17 cellular contexts compared by ENCODE assay signal in the genomic region with DNA sequence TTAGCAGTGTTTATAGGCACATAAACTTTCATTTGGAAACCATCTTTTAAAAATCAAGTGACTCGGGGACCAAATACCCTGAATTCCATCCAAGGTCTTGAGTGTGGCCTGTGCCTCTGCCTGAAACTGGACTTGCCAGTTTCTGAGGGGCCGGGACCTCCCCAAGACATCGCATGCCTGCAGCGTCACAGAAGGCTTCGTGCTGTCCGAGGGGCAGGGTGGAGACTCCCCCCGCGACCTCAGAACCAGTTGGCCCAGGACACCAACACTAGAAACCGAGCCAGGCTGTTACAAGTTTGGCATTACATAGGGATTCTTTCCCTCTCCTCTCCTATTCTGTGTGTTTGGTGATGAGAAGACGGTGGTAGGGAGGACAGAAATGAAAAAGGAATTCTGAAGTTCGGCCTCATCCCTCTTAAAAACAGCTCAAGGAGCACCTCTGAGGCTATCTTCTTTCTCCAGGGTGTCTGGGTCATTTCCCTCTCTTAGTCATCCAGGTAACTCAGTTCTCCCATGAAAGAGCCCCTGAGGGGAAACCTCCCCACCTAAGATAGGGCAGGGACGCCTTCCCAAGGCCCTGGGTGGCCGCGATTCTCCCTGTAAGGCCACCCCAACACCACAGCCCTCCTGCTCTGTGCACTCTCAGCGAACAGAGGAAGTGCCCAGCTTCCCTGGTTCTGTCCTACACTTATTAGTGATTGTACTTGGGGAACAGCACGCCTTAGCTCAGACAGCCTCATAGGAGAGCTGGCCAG.
DNase-seq lines count a peak whose midpoint lies in the region; ATAC-seq and TF ChIP-seq lines count a peak whose summit lies in the region.
"Had no signal": no experiment of that assay in that cellular context is flagged by ENCODE, and none has a peak within 500 bp of the region (broad histone marks: within the 10 kb centered on the region; RNA-seq: fewer than 3 reads in every experiment).

No MANE protein-coding gene starts in this region.

- no peak for DNase-seq in T-helper 1 cell
- DNase-seq in T-cell, result peak in 1 of 34 experiments; percentile 2
- peak; percentile 49 for DNase-seq in coronary artery (ENCODE audit: low spot score)
- DNase-seq in nephron progenitor cell, result no peak
- DNase-seq in uterus, result no peak
- no peak for DNase-seq in cortex of kidney (lab: John Stamatoyannopoulos, UW)
- DNase-seq: activated CD4-positive, CD25-positive, alpha-beta regulatory T cell; activated gamma-delta T cell treated with Interleukin-2 at 50 U/mL for 16 hours; erythroblast; left cardiac atrium; NCI-H1436; PC-9; psoas muscle; tibial artery had no signal

- peaks cover 54% of the 10 kb centered on the region for H3K4me1 Mint-ChIP-seq in T-helper 1 cell treated with Interleukin-12 subunit alpha and Interleukin-12 subunit beta and Interleukin-4 antibody, amounts not matched to agents 30 μg/mL and 1 μg/mL, for 36 hours (ENCODE audit: low read depth)
- H3K4me1 Mint-ChIP-seq in T-cell, result peaks cover 56 to 63% (median 58%) of the 10 kb centered on the region in 3 donors
- peaks cover 26% of the 10 kb centered on the region for H3K4me1 Mint-ChIP-seq in nephron progenitor cell
- H3K4me1 Mint-ChIP-seq in stimulated activated memory B cell treated with anti-CD40 and anti-IgM and Interleukin-4, amounts not matched to agents 10 μg/mL and 1 μg/mL and 100 μg/mL, for 72 hours, result no peaks in the 10 kb centered on the region

- H3K27ac ChIP-seq in coronary artery, result no peak overlapping the region
- peak overlapping the region in 1 of 2 donors; percentile 29 for H3K27ac ChIP-seq in uterus
- H3K27ac ChIP-seq: HL-60, PC-9, psoas muscle, tibial artery had no signal

- H3K9me3 Mint-ChIP-seq in T-helper 1 cell treated with Interleukin-12 subunit alpha and Interleukin-12 subunit beta and Interleukin-4 antibody, amounts not matched to agents 30 μg/mL and 1 μg/mL, for 36 hours, result no peaks in the 10 kb centered on the region
- H3K9me3 Mint-ChIP-seq in T-cell, result no peaks in the 10 kb centered on the region
- H3K9me3 Mint-ChIP-seq in nephron progenitor cell, result no peaks in the 10 kb centered on the region
- H3K9me3 Mint-ChIP-seq in stimulated activated memory B cell treated with anti-CD40 and anti-IgM and Interleukin-4, amounts not matched to agents 10 μg/mL and 1 μg/mL and 100 μg/mL, for 72 hours, result peaks cover 3% of the 10 kb centered on the region

- no peak for TF ChIP-seq POLR2A in uterus (IDR thresholded peaks at IDR 0.05)

- no peaks in the 10 kb centered on the region for H3K4me1 ChIP-seq in uterus
- H3K4me1 ChIP-seq: psoas muscle, tibial artery had no signal

- intact Hi-C loops in uterus (cut with DNase I; ENCODE audit: low total_unique reads), result no loop called here

- no peaks in the 10 kb centered on the region for H3K9me3 ChIP-seq in uterus
- H3K9me3 ChIP-seq: psoas muscle, tibial artery had no signal

- CTCF ChIA-PET in T-cell (lab: Charles Lee), result interaction anchor here (0.6 to 1.4 kb wide), 5 partner anchors 9 to 1039 kb away, joined by 3 to 4 read pairs (median 3); no protein-coding TSS in a partner anchor

- peak overlapping the region; percentile 88 for H3K27ac Mint-ChIP-seq in T-helper 1 cell treated with Interleukin-12 subunit alpha and Interleukin-12 subunit beta and Interleukin-4 antibody, amounts not matched to agents 30 μg/mL and 1 μg/mL, for 36 hours
- H3K27ac Mint-ChIP-seq in T-cell (peak overlapping the region; percentile 90 to 96), nephron progenitor cell (peak overlapping the region; percentile 60)
- no peak overlapping the region for H3K27ac Mint-ChIP-seq in stimulated activated memory B cell treated with anti-CD40 and anti-IgM and Interleukin-4, amounts not matched to agents 10 μg/mL and 1 μg/mL and 100 μg/mL, for 72 hours

- no peak for ATAC-seq in T-cell (replicated peaks in 1 of 4)
- no peak for ATAC-seq in stimulated activated memory B cell treated with anti-CD40 and anti-IgM and Interleukin-4, amounts not matched to agents 10 μg/mL and 1 μg/mL and 100 μg/mL, for 72 hours
- ATAC-seq: left cardiac atrium, psoas muscle had no signal

- H3K4me3 ChIP-seq in coronary artery (no peak overlapping the region), uterus (no peak overlapping the region)
- H3K4me3 ChIP-seq: PC-9, psoas muscle, tibial artery had no signal

- peaks cover 30% of the 10 kb centered on the region for H3K36me3 Mint-ChIP-seq in T-helper 1 cell treated with Interleukin-12 subunit alpha and Interleukin-12 subunit beta and Interleukin-4 antibody, amounts not matched to agents 30 μg/mL and 1 μg/mL, for 36 hours (ENCODE audit: low read depth)
- peaks cover 59% of the 10 kb centered on the region for H3K36me3 Mint-ChIP-seq in T-cell
- H3K36me3 Mint-ChIP-seq in nephron progenitor cell (ENCODE audit: low read depth), result no peaks in the 10 kb centered on the region
- no peaks in the 10 kb centered on the region for H3K36me3 Mint-ChIP-seq in stimulated activated memory B cell treated with anti-CD40 and anti-IgM and Interleukin-4, amounts not matched to agents 10 μg/mL and 1 μg/mL and 100 μg/mL, for 72 hours

- H3K4me3 Mint-ChIP-seq in T-helper 1 cell treated with Interleukin-12 subunit alpha and Interleukin-12 subunit beta and Interleukin-4 antibody, amounts not matched to agents 30 μg/mL and 1 μg/mL, for 36 hours, result no peak overlapping the region
- peak overlapping the region in 1 of 3 donors; percentile 89 for H3K4me3 Mint-ChIP-seq in T-cell
- no peak overlapping the region for H3K4me3 Mint-ChIP-seq in nephron progenitor cell
- H3K4me3 Mint-ChIP-seq in stimulated activated memory B cell treated with anti-CD40 and anti-IgM and Interleukin-4, amounts not matched to agents 10 μg/mL and 1 μg/mL and 100 μg/mL, for 72 hours, result no peak overlapping the region

- H3K27me3 ChIP-seq in uterus, result no peaks in the 10 kb centered on the region

- no peaks in the 10 kb centered on the region for H3K27me3 Mint-ChIP-seq in T-helper 1 cell treated with Interleukin-12 subunit alpha and Interleukin-12 subunit beta and Interleukin-4 antibody, amounts not matched to agents 30 μg/mL and 1 μg/mL, for 36 hours (ENCODE audit: low read depth)
- H3K27me3 Mint-ChIP-seq in T-cell (no peaks in the 10 kb centered on the region), nephron progenitor cell (ENCODE audit: low read depth, poor library complexity) (peaks cover 4% of the 10 kb centered on the region)
- H3K27me3 Mint-ChIP-seq in stimulated activated memory B cell treated with anti-CD40 and anti-IgM and Interleukin-4, amounts not matched to agents 10 μg/mL and 1 μg/mL and 100 μg/mL, for 72 hours, result no peaks in the 10 kb centered on the region

- POLR2A ChIA-PET in T-cell (lab: Charles Lee), result interaction anchor here in 1 of 2 donors (1.8 kb wide), 1 partner anchor 9 kb away, joined by 7 read pairs; no protein-coding TSS in a partner anchor

- no peaks in the 10 kb centered on the region for H3K36me3 ChIP-seq in uterus
- H3K36me3 ChIP-seq: tibial artery had no signal

- TF ChIP-seq CTCF in coronary artery (IDR thresholded peaks at IDR 0.05) (no peak), nephron progenitor cell (IDR thresholded peaks at IDR 0.05) (no peak), uterus (IDR thresholded peaks at IDR 0.05) (no peak)
